7 cellular contexts compared by ENCODE assay signal in the genomic region with DNA sequence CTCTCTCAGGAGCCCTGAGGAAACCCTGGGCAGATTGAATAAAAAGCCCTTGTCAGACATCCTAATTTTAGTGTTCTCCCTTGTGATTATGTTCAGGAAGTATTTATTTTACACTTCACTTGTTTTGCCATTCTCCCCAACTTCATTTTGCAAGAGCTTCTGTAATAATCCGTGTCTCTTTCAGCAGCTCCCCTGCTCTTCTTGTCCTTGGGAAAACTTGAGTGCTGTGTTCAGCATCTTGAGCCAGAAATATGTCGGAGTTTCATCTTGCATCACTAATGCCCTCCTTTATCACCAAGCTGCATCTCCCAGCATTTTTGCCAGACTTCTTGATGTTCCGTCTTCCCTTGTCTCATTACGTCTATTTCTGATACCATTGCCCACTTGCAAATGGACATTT.
"Had no signal": no experiment of that assay in that cellular context is flagged by ENCODE, and none has a peak within 500 bp of the region (broad histone marks: within the 10 kb centered on the region; RNA-seq: fewer than 3 reads in every experiment).

No MANE protein-coding gene starts in this region.

- H2AFZ ChIP-seq: GM23338 had no signal

- H3K9ac ChIP-seq: KMS-11 had no signal

- H3K4me3 ChIP-seq: GM23338 had no signal

- DNase-seq: H9, HCEC 1CT, Kasumi-1, KBM-7 had no signal

- H3K27ac ChIP-seq: HL-60, KMS-11 had no signal

- H3K4me2 ChIP-seq: GM23338, KMS-11 had no signal
